8 cellular contexts compared by ENCODE assay signal in the genomic region with DNA sequence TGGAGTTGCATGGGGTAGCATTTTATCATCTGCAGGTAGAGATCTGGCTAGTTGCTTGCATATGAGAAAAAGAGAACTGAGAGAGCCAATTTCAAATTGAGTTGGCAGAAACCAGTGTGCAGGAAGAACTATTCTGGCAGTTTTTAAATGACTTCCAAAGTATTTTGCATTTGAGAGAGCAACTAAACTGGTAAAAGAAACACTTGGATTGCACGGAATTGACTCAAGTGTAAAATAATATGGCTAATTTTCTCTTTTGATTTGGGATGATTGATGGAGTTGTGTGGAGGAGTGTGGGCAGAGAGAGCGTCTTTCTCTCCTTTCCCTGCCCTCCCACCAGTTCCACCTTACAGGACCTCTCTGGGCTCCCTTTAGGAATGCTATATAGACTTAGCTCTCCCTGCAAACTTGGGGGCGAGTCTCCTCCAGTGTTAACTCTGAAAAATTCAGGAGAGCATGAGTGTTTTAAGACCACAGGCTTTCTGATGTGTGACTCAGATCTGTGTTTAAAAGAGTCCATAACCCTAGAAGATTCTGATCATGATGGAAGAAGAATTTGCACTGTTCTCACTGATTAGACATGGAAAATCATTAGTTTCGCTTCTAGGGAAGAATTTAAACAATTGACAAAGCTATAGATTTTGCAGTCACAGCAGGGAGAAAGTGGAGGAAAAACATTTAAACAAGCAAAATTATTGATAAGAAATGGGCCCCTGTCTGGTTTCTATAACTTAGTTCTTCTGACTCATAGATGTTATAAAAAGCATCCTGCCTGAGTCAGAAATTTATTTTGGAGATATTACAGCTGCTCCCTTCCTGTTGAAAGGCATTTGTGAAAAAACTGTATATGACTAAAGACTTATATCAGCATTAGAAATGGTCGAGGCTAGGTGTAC. TPM values are rescaled to one million over a fixed set of nuclear protein-coding genes. Genes with fewer than 3 reads are reported as not detected.
DNase-seq lines count a peak whose midpoint lies in the region; ATAC-seq and TF ChIP-seq lines count a peak whose summit lies in the region.

No MANE protein-coding gene starts in this region.

- H3K27ac ChIP-seq in HCT116 (ENCODE audit: low read depth, low read length) (peak overlapping the region; percentile 64; the same call in 1 of the 2 replicates), upper lobe of left lung (no peak overlapping the region)

- H3K9me3 ChIP-seq in HCT116 (ENCODE audit: control insufficient read depth in 1 of 2, insufficient read depth in 1 of 2, low read depth in 1 of 2, low read length in 2 of 2) (no peaks in the 10 kb centered on the region), upper lobe of left lung (peaks cover 0 to 3% (median 2%) of the 10 kb centered on the region in 4 donors)

- peak overlapping the region in 1 of 2 experiments; percentile 15; a peak in 1 of 4 replicates for H3K4me3 ChIP-seq in HCT116 (replicated peaks in 1 of 2; ENCODE audit: low read depth in 1 of 2, low read length in 2 of 2)
- no peak overlapping the region for H3K4me3 ChIP-seq in upper lobe of left lung

- no peak for TF ChIP-seq EP300 in upper lobe of left lung (IDR thresholded peaks at IDR 0.05)

- RAD21 ChIA-PET in HCT116 (lab: Charles Lee; ENCODE audit: low non-redundant PET in 1 of 2, low total read pairs in 2 of 2, uncharacterized antibody in 2 of 2, unreplicated experiment in 2 of 2) = no interaction called here

- intact Hi-C loops in HCT116 (cut with micrococcal nuclease) = no loop called here

- H3K4me1 ChIP-seq in HCT116 (ENCODE audit: control insufficient read depth in 1 of 2, insufficient read depth in 2 of 2, low read length in 2 of 2) (peaks cover 29 to 58% of the 10 kb centered on the region in 2 experiments), upper lobe of left lung (peaks cover 0 to 5% (median 0%) of the 10 kb centered on the region in 4 donors)

- H3K27me3 ChIP-seq in HCT116 (ENCODE audit: insufficient read depth, low read length) = no peaks in the 10 kb centered on the region
- H3K27me3 ChIP-seq in upper lobe of left lung = no peaks in the 10 kb centered on the region

- peak overlapping the region; percentile 19 for H2AFZ ChIP-seq in HCT116 (ENCODE audit: low read depth, low read length, poor library complexity, severe bottlenecking)

- ATAC-seq in GM18511 (IDR thresholded peaks at IDR 0.05; ENCODE audit: unreplicated experiment) = peak; percentile 84
- peak; percentile 44 for ATAC-seq in HCT116
- ATAC-seq in upper lobe of left lung (ENCODE audit: low FRiP score in 2 of 2) = no peak

- TF ChIP-seq POLR2A in HCT116 (IDR thresholded peaks at IDR 0.05; ENCODE audit: borderline replicate concordance, extremely low read depth, insufficient read depth, insufficient read length) = no peak
- TF ChIP-seq POLR2A in upper lobe of left lung (IDR thresholded peaks at IDR 0.05) = no peak

- no peak for TF ChIP-seq CTCF in HCT116 (IDR thresholded peaks at IDR 0.05 in 2 of 3, conservative IDR thresholded peaks at IDR 0.05 in 1 of 3; ENCODE audit: borderline replicate concordance in 1 of 3, insufficient read depth in 1 of 3, low read depth in 2 of 3, low read length in 2 of 3)
- TF ChIP-seq CTCF in upper lobe of left lung (IDR thresholded peaks at IDR 0.05) = no peak

- H3K9me2 ChIP-seq in HCT116 (ENCODE audit: insufficient read depth) = no peaks in the 10 kb centered on the region

- WGBS in upper lobe of left lung, 2 donors = 61 to 68% methylated on average over 5 of the region's 5 CpGs

- no peaks in the 10 kb centered on the region for H3K79me2 ChIP-seq in HCT116 (ENCODE audit: insufficient read depth, low read length)

- H3K9ac ChIP-seq in HCT116 (ENCODE audit: low read length) = no peak overlapping the region

- peak overlapping the region; percentile 49 for H3K4me2 ChIP-seq in HCT116 (ENCODE audit: low read length)

- CTCF ChIA-PET in HCT116 (lab: Charles Lee) = interaction anchor here (2.1 kb wide), 1 partner anchor 156 kb away, joined by 5 read pairs; no protein-coding TSS in a partner anchor

- no TSS peak for BruUV-seq in HCT116 (replicated peaks; lab: Mats Ljungman, UMichigan)

- H3K36me3 ChIP-seq in HCT116 (ENCODE audit: control insufficient read depth in 1 of 2, insufficient read depth in 2 of 2, low read length in 2 of 2) (no peaks in the 10 kb centered on the region), upper lobe of left lung (no peaks in the 10 kb centered on the region)

- no peak for TF ChIP-seq RAD21 in HCT116 (IDR thresholded peaks at IDR 0.05; ENCODE audit: low read depth)

- DNase-seq in HCT116 (ENCODE audit: low read depth, low spot score) (peak; percentile 59), NCI-H226 (peak; percentile 73), fibroblast of peridontal ligament (ENCODE audit: extremely low read depth) (peak; percentile 88), cortex of kidney (lab: John Stamatoyannopoulos, UW) (no peak), NCI-H1930 (lab: John Stamatoyannopoulos, UW) (no peak), upper lobe of left lung (no peak)
- DNase-seq in stimulated activated CD4-positive, alpha-beta T cell treated with anti-CD3 and anti-CD28 coated beads, Interleukin-2, amount 100 ng/mL, for 48 hours = no peak

- POLR2A ChIA-PET in HCT116 (lab: Charles Lee) = interaction anchor here (1.2 kb wide), 2 partner anchors 25 to 454 kb away, joined by 3 read pairs; a partner anchor contains a TSS

- H4K20me1 ChIP-seq in HCT116 (ENCODE audit: insufficient read depth) = no peaks in the 10 kb centered on the region

TF ChIP-seq in HCT116, 20 proteins besides CTCF, POLR2A, EP300 and RAD21 (continues in another document):
- TF ChIP-seq EGR1 (IDR thresholded peaks at IDR 0.05; ENCODE audit: low read depth) (peak; percentile 25; the same call in 1 of the 2 replicates), ZNF274 (IDR thresholded peaks at IDR 0.05; ENCODE audit: low read depth, low read length) (no peak), ELF1 (IDR thresholded peaks at IDR 0.05; ENCODE audit: borderline replicate concordance, low read depth) (no peak), POLR2AphosphoS5 (IDR thresholded peaks at IDR 0.05; ENCODE audit: low read depth, low read length) (no peak; the same call in 1 of the 2 replicates), EZH2phosphoT487 (IDR thresholded peaks at IDR 0.05; ENCODE audit: borderline replicate concordance) (no peak), CEBPB (IDR thresholded peaks at IDR 0.05; ENCODE audit: low read depth) (peak; percentile 62; the same call in 1 of the 2 replicates), SP1 (IDR thresholded peaks at IDR 0.05; ENCODE audit: low read depth) (peak; percentile 84), YY1 (IDR thresholded peaks at IDR 0.05; ENCODE audit: extremely low read depth, insufficient replicate concordance, low read depth, low read length) (no peak), JUND (IDR thresholded peaks at IDR 0.05) (peak; percentile 75; the same call in 1 of the 2 replicates), CBX3 (IDR thresholded peaks at IDR 0.05; ENCODE audit: low read depth) (peak; percentile 83; the same call in 1 of the 2 replicates), EZH2 (IDR thresholded peaks at IDR 0.05) (no peak), SIN3A (IDR thresholded peaks at IDR 0.05; ENCODE audit: low read depth) (peak; percentile 70; the same call in 1 of the 2 replicates), FOSL1 (IDR thresholded peaks at IDR 0.05; ENCODE audit: low read depth) (peak; percentile 87)
- TF ChIP-seq, protein P1, sequence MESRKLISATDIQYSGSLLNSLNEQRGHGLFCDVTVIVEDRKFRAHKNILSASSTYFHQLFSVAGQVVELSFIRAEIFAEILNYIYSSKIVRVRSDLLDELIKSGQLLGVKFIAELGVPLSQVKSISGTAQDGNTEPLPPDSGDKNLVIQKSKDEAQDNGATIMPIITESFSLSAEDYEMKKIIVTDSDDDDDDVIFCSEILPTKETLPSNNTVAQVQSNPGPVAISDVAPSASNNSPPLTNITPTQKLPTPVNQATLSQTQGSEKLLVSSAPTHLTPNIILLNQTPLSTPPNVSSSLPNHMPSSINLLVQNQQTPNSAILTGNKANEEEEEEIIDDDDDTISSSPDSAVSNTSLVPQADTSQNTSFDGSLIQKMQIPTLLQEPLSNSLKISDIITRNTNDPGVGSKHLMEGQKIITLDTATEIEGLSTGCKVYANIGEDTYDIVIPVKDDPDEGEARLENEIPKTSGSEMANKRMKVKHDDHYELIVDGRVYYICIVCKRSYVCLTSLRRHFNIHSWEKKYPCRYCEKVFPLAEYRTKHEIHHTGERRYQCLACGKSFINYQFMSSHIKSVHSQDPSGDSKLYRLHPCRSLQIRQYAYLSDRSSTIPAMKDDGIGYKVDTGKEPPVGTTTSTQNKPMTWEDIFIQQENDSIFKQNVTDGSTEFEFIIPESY (IDR thresholded peaks at IDR 0.05; ENCODE audit: extremely low read depth, insufficient replicate concordance, low read length) = no peak
- TF ChIP-seq, protein P2, sequence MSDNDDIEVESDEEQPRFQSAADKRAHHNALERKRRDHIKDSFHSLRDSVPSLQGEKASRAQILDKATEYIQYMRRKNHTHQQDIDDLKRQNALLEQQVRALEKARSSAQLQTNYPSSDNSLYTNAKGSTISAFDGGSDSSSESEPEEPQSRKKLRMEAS (IDR thresholded peaks at IDR 0.05) = 0 out of 2 replicates have a peak, but pooled peaks have one; percentile 31
- TF ChIP-seq, protein P3, sequence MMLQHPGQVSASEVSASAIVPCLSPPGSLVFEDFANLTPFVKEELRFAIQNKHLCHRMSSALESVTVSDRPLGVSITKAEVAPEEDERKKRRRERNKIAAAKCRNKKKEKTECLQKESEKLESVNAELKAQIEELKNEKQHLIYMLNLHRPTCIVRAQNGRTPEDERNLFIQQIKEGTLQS (IDR thresholded peaks at IDR 0.05) = no peak

RNA-seq across cellular contexts. Expression of a gene that starts 24.9 kb away (rescaled TPM):
- total RNA-seq in HCT116 (2021; ENCODE audit: unreplicated experiment) = 19.5 TPM
- 8.2 and 9.9 TPM in 2 replicates for polyA plus RNA-seq in HCT116 (2012)
- 10 to 100 TPM in 5 of 6 donors, 1 to 10 TPM in 1; 3.0 to 24.7 (median 19.0) TPM for total RNA-seq in upper lobe of left lung

Comparison
In these comparisons a context has a peak if more than half of its experiments do, and no peak if none do; other contexts are left out.
1. ATAC-seq: peak in GM18511 (single experiment) and HCT116 (single experiment); none in upper lobe of left lung (0 of 2).
2. DNase-seq: peak in HCT116 (single experiment), NCI-H226 (single experiment) and fibroblast of peridontal ligament (single experiment); none in cortex of kidney (single experiment), stimulated activated CD4-positive, alpha-beta T cell treated with anti-CD3 and anti-CD28 coated beads, Interleukin-2, amount 100 ng/mL, for 48 hours (0 of 2), NCI-H1930 (0 of 2) and upper lobe of left lung (0 of 2).